ENCODE assay signal across 1 cellular context in the genomic region with DNA sequence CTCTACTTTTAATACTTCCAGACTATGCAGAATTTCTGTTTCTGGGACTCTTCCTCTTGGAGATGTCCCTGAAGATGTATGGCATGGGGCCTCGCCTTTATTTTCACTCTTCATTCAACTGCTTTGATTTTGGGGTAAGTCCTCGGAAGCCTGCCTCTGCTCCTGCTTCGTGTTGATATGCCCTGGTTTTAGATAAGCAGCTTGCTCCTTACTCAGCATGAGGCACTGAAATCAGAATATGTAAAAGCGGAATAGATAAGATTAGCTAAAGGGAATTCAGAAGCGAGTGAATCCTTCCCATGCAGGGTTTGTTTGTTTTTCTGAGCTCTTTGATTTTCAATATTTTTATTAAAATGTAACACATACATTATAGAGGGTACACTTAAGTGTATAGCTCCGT.
TF ChIP-seq lines count a peak whose summit lies in the region.

No MANE protein-coding gene starts in this region.

TF ChIP-seq in K562, 482 proteins besides CTCF, POLR2A, EP300 and RAD21 (continued from another document and continues in another):
- TF ChIP-seq, protein P1, sequence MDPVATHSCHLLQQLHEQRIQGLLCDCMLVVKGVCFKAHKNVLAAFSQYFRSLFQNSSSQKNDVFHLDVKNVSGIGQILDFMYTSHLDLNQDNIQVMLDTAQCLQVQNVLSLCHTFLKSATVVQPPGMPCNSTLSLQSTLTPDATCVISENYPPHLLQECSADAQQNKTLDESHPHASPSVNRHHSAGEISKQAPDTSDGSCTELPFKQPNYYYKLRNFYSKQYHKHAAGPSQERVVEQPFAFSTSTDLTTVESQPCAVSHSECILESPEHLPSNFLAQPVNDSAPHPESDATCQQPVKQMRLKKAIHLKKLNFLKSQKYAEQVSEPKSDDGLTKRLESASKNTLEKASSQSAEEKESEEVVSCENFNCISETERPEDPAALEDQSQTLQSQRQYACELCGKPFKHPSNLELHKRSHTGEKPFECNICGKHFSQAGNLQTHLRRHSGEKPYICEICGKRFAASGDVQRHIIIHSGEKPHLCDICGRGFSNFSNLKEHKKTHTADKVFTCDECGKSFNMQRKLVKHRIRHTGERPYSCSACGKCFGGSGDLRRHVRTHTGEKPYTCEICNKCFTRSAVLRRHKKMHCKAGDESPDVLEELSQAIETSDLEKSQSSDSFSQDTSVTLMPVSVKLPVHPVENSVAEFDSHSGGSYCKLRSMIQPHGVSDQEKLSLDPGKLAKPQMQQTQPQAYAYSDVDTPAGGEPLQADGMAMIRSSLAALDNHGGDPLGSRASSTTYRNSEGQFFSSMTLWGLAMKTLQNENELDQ (CRISPR knock-in tag; IDR thresholded peaks at IDR 0.05; ENCODE audit: borderline replicate concordance): no peak
- TF ChIP-seq CCAR2 (IDR thresholded peaks at IDR 0.05; ENCODE audit: low read depth, low read length) (no peak), CCNT2 (IDR thresholded peaks at IDR 0.05; ENCODE audit: borderline replicate concordance, extremely low read depth, insufficient read length, low read depth, low read length) (peak; percentile 60), SMARCC2 (IDR thresholded peaks at IDR 0.05; ENCODE audit: low read depth) (no peak), SRSF7 (optimal IDR thresholded peaks at IDR 0.05; ENCODE audit: low read depth, low read length) (no peak), RBFOX2 (IDR thresholded peaks at IDR 0.05; ENCODE audit: low read depth, low read length) (no peak), ZNF699 (CRISPR knock-in tag; IDR thresholded peaks at IDR 0.05; ENCODE audit: insufficient replicate concordance) (no peak), THRAP3 (IDR thresholded peaks at IDR 0.05; ENCODE audit: borderline replicate concordance) (no peak), ILF3 (IDR thresholded peaks at IDR 0.05; ENCODE audit: borderline replicate concordance) (no peak), CHD1 (IDR thresholded peaks at IDR 0.05; ENCODE audit: low read length) (no peak), SLC30A9 (CRISPR knock-in tag; IDR thresholded peaks at IDR 0.05) (no peak), TARDBP (IDR thresholded peaks at IDR 0.05) (no peak), ZNF778 (CRISPR knock-in tag; IDR thresholded peaks at IDR 0.05) (no peak), ZNF12 (CRISPR knock-in tag; IDR thresholded peaks at IDR 0.05) (no peak), ZKSCAN1 (IDR thresholded peaks at IDR 0.05; ENCODE audit: low read depth, low read length) (no peak), PHB (CRISPR knock-in tag; IDR thresholded peaks at IDR 0.05) (no peak), NR2C2 (CRISPR knock-in tag; IDR thresholded peaks at IDR 0.05) (no peak), NR2C2 (tag; IDR thresholded peaks at IDR 0.05) (no peak), ZNF165 (CRISPR knock-in tag; IDR thresholded peaks at IDR 0.05; ENCODE audit: borderline replicate concordance) (no peak), KDM1A (IDR thresholded peaks at IDR 0.05) (peak; percentile 99), GATAD2B (IDR thresholded peaks at IDR 0.05; ENCODE audit: borderline replicate concordance) (no peak), NCOA4 (IDR thresholded peaks at IDR 0.05; ENCODE audit: partially characterized antibody) (no peak), MAFG (tag; conservative IDR thresholded peaks at IDR 0.05) (peak; percentile 45; the same call in 1 of the 2 replicates), ZNF707 (CRISPR knock-in tag; conservative IDR thresholded peaks at IDR 0.05) (no peak)
- TF ChIP-seq, protein P2, sequence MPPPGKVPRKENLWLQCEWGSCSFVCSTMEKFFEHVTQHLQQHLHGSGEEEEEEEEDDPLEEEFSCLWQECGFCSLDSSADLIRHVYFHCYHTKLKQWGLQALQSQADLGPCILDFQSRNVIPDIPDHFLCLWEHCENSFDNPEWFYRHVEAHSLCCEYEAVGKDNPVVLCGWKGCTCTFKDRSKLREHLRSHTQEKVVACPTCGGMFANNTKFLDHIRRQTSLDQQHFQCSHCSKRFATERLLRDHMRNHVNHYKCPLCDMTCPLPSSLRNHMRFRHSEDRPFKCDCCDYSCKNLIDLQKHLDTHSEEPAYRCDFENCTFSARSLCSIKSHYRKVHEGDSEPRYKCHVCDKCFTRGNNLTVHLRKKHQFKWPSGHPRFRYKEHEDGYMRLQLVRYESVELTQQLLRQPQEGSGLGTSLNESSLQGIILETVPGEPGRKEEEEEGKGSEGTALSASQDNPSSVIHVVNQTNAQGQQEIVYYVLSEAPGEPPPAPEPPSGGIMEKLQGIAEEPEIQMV (tag; conservative IDR thresholded peaks at IDR 0.05; ENCODE audit: low read depth): no peak
- TF ChIP-seq, protein P3, sequence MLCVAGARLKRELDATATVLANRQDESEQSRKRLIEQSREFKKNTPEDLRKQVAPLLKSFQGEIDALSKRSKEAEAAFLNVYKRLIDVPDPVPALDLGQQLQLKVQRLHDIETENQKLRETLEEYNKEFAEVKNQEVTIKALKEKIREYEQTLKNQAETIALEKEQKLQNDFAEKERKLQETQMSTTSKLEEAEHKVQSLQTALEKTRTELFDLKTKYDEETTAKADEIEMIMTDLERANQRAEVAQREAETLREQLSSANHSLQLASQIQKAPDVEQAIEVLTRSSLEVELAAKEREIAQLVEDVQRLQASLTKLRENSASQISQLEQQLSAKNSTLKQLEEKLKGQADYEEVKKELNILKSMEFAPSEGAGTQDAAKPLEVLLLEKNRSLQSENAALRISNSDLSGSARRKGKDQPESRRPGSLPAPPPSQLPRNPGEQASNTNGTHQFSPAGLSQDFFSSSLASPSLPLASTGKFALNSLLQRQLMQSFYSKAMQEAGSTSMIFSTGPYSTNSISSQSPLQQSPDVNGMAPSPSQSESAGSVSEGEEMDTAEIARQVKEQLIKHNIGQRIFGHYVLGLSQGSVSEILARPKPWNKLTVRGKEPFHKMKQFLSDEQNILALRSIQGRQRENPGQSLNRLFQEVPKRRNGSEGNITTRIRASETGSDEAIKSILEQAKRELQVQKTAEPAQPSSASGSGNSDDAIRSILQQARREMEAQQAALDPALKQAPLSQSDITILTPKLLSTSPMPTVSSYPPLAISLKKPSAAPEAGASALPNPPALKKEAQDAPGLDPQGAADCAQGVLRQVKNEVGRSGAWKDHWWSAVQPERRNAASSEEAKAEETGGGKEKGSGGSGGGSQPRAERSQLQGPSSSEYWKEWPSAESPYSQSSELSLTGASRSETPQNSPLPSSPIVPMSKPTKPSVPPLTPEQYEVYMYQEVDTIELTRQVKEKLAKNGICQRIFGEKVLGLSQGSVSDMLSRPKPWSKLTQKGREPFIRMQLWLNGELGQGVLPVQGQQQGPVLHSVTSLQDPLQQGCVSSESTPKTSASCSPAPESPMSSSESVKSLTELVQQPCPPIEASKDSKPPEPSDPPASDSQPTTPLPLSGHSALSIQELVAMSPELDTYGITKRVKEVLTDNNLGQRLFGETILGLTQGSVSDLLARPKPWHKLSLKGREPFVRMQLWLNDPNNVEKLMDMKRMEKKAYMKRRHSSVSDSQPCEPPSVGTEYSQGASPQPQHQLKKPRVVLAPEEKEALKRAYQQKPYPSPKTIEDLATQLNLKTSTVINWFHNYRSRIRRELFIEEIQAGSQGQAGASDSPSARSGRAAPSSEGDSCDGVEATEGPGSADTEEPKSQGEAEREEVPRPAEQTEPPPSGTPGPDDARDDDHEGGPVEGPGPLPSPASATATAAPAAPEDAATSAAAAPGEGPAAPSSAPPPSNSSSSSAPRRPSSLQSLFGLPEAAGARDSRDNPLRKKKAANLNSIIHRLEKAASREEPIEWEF (CRISPR knock-in tag; IDR thresholded peaks at IDR 0.05): no peak
- TF ChIP-seq, protein P4, sequence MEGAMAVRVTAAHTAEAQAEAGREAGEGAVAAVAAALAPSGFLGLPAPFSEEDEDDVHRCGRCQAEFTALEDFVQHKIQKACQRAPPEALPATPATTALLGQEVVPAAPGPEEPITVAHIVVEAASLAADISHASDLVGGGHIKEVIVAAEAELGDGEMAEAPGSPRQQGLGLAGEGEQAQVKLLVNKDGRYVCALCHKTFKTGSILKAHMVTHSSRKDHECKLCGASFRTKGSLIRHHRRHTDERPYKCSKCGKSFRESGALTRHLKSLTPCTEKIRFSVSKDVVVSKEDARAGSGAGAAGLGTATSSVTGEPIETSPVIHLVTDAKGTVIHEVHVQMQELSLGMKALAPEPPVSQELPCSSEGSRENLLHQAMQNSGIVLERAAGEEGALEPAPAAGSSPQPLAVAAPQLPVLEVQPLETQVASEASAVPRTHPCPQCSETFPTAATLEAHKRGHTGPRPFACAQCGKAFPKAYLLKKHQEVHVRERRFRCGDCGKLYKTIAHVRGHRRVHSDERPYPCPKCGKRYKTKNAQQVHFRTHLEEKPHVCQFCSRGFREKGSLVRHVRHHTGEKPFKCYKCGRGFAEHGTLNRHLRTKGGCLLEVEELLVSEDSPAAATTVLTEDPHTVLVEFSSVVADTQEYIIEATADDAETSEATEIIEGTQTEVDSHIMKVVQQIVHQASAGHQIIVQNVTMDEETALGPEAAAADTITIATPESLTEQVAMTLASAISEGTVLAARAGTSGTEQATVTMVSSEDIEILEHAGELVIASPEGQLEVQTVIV (CRISPR knock-in tag; IDR thresholded peaks at IDR 0.05; ENCODE audit: borderline replicate concordance): no peak
- TF ChIP-seq, protein P5, sequence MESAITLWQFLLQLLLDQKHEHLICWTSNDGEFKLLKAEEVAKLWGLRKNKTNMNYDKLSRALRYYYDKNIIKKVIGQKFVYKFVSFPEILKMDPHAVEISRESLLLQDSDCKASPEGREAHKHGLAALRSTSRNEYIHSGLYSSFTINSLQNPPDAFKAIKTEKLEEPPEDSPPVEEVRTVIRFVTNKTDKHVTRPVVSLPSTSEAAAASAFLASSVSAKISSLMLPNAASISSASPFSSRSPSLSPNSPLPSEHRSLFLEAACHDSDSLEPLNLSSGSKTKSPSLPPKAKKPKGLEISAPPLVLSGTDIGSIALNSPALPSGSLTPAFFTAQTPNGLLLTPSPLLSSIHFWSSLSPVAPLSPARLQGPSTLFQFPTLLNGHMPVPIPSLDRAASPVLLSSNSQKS (CRISPR knock-in tag; IDR thresholded peaks at IDR 0.05): no peak
- TF ChIP-seq, protein P6, sequence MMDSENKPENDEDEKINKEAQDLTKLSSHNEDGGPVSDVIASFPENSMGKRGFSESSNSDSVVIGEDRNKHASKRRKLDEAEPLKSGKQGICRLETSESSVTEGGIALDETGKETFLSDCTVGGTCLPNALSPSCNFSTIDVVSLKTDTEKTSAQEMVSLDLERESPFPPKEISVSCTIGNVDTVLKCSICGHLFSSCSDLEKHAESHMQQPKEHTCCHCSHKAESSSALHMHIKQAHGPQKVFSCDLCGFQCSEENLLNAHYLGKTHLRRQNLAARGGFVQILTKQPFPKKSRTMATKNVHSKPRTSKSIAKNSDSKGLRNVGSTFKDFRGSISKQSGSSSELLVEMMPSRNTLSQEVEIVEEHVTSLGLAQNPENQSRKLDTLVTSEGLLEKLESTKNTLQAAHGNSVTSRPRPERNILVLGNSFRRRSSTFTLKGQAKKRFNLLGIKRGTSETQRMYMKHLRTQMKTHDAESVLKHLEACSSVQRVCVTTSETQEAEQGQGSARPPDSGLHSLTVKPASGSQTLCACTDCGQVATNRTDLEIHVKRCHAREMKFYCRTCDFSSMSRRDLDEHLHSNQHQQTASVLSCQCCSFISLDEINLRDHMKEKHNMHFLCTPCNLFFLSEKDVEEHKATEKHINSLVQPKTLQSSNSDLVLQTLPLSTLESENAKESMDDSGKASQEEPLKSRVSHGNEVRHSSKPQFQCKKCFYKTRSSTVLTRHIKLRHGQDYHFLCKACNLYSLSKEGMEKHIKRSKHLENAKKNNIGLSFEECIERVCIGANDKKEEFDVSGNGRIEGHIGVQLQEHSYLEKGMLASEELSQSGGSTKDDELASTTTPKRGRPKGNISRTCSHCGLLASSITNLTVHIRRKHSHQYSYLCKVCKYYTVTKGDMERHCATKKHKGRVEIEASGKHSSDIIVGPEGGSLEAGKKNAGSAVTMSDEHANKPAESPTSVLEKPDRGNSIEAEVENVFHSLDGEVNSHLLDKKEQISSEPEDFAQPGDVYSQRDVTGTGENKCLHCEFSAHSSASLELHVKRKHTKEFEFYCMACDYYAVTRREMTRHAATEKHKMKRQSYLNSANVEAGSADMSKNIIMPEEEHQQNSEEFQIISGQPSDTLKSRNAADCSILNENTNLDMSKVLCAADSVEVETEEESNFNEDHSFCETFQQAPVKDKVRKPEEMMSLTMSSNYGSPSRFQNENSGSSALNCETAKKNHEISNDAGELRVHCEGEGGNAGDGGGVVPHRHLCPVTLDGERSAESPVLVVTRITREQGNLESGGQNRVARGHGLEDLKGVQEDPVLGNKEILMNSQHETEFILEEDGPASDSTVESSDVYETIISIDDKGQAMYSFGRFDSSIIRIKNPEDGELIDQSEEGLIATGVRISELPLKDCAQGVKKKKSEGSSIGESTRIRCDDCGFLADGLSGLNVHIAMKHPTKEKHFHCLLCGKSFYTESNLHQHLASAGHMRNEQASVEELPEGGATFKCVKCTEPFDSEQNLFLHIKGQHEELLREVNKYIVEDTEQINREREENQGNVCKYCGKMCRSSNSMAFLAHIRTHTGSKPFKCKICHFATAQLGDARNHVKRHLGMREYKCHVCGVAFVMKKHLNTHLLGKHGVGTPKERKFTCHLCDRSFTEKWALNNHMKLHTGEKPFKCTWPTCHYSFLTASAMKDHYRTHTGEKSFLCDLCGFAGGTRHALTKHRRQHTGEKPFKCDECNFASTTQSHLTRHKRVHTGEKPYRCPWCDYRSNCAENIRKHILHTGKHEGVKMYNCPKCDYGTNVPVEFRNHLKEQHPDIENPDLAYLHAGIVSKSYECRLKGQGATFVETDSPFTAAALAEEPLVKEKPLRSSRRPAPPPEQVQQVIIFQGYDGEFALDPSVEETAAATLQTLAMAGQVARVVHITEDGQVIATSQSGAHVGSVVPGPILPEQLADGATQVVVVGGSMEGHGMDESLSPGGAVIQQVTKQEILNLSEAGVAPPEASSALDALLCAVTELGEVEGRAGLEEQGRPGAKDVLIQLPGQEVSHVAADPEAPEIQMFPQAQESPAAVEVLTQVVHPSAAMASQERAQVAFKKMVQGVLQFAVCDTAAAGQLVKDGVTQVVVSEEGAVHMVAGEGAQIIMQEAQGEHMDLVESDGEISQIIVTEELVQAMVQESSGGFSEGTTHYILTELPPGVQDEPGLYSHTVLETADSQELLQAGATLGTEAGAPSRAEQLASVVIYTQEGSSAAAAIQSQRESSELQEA (IDR thresholded peaks at IDR 0.05; ENCODE audit: low read depth): no peak
- TF ChIP-seq, protein P7, sequence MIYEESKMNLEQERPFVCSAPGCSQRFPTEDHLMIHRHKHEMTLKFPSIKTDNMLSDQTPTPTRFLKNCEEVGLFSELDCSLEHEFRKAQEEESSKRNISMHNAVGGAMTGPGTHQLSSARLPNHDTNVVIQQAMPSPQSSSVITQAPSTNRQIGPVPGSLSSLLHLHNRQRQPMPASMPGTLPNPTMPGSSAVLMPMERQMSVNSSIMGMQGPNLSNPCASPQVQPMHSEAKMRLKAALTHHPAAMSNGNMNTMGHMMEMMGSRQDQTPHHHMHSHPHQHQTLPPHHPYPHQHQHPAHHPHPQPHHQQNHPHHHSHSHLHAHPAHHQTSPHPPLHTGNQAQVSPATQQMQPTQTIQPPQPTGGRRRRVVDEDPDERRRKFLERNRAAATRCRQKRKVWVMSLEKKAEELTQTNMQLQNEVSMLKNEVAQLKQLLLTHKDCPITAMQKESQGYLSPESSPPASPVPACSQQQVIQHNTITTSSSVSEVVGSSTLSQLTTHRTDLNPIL (CRISPR knock-in tag; IDR thresholded peaks at IDR 0.05): no peak
- TF ChIP-seq, protein P8, sequence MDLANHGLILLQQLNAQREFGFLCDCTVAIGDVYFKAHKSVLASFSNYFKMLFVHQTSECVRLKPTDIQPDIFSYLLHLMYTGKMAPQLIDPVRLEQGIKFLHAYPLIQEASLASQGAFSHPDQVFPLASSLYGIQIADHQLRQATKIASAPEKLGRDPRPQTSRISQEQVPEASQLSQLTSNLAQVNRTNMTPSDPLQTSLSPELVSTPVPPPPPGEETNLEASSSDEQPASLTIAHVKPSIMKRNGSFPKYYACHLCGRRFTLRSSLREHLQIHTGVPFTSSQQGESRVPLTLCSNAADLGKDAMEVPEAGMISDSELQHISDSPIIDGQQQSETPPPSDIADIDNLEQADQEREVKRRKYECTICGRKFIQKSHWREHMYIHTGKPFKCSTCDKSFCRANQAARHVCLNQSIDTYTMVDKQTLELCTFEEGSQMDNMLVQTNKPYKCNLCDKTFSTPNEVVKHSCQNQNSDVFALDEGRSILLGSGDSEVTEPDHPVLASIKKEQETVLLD (IDR thresholded peaks at IDR 0.05): no peak
